ENCODE assay signal across 18 cellular contexts in genomic region chr19:28988066-28988465, GRCh38.
DNase-seq lines count a peak whose midpoint lies in the region; ATAC-seq and TF ChIP-seq lines count a peak whose summit lies in the region.
"Had no signal": no experiment of that assay in that cellular context is flagged by ENCODE, and none has a peak within 500 bp of the region (broad histone marks: within the 10 kb centered on the region; RNA-seq: fewer than 3 reads in every experiment).

No MANE protein-coding gene starts in this region.

- CTCF ChIA-PET in HEK293 (lab: Yijun Ruan, JAX): no interaction called here

- POLR2A ChIA-PET in HEK293 (lab: Yijun Ruan, JAX): no interaction called here

- TF ChIP-seq CTCF in HEK293 (tag by site-specific recombination; IDR thresholded peaks at IDR 0.05) (no peak), osteocyte (IDR thresholded peaks at IDR 0.05) (no peak)

- DNase-seq in central memory CD8-positive, alpha-beta T cell (ENCODE audit: low spot score in 2 of 2): no peak
- DNase-seq in EL (no peak), osteocyte (ENCODE audit: extremely low spot score, unreplicated experiment) (no peak)
- DNase-seq: AML-193; Caco-2; Calu3; CD4-positive, alpha-beta T cell; CD8-positive, alpha-beta T cell; DMS79 treated with DMSO at 0.1 percent for 48 hours; GDM1 had no signal

- H3K27ac ChIP-seq in BLaER1 (no peak overlapping the region), HEK293 (ENCODE audit: extremely low read depth, low read depth, low read length) (no peak overlapping the region)
- H3K27ac ChIP-seq: 22Rv1, A549, C4-2B had no signal

- H4K20me1 ChIP-seq in BLaER1: no peaks in the 10 kb centered on the region

- H3K36me3 ChIP-seq in BLaER1 (no peaks in the 10 kb centered on the region), HEK293 (ENCODE audit: control insufficient read depth in 2 of 2, insufficient read depth in 1 of 2, low read length in 2 of 2) (no peaks in the 10 kb centered on the region)

- no peaks in the 10 kb centered on the region for H3K4me1 Mint-ChIP-seq in central memory CD8-positive, alpha-beta T cell
- no peaks in the 10 kb centered on the region for H3K4me1 Mint-ChIP-seq in osteocyte (ENCODE audit: unreplicated experiment)
- H3K4me1 Mint-ChIP-seq: B cell had no signal

- 0 out of 2 replicates have a peak overlapping the region, but pooled peaks have one; percentile 11 for H3K4me2 ChIP-seq in BLaER1
- H3K4me2 ChIP-seq: A549 had no signal

- H3K4me1 ChIP-seq in BLaER1: peaks cover 47% of the 10 kb centered on the region
- H3K4me1 ChIP-seq in HEK293 (ENCODE audit: control insufficient read depth, insufficient read depth, low read length): 0 out of 2 replicates have a peak, but pooled peaks cover 7% of the 10 kb centered on the region
- H3K4me1 ChIP-seq: A549, Caco-2 had no signal

- no peaks in the 10 kb centered on the region for H3K36me3 Mint-ChIP-seq in central memory CD8-positive, alpha-beta T cell (ENCODE audit: insufficient read depth)
- no peaks in the 10 kb centered on the region for H3K36me3 Mint-ChIP-seq in osteocyte (ENCODE audit: unreplicated experiment)
- H3K36me3 Mint-ChIP-seq: CD8-positive, alpha-beta T cell had no signal

- H3K9me3 ChIP-seq in BLaER1: peaks cover 10% of the 10 kb centered on the region
- H3K9me3 ChIP-seq in HEK293 (ENCODE audit: control insufficient read depth, insufficient read depth, low read depth, low read length): peaks cover 7% of the 10 kb centered on the region
- H3K9me3 ChIP-seq: Caco-2 had no signal

- H3K27me3 Mint-ChIP-seq in central memory CD8-positive, alpha-beta T cell: peaks cover 17% of the 10 kb centered on the region
- peaks cover 15% of the 10 kb centered on the region for H3K27me3 Mint-ChIP-seq in osteocyte (ENCODE audit: unreplicated experiment)
- H3K27me3 Mint-ChIP-seq: B cell; CD4-positive, alpha-beta T cell had no signal

- H3K9me3 Mint-ChIP-seq in central memory CD8-positive, alpha-beta T cell: peaks cover 6% of the 10 kb centered on the region
- peaks cover 9% of the 10 kb centered on the region for H3K9me3 Mint-ChIP-seq in osteocyte (ENCODE audit: unreplicated experiment)

- H3K9ac ChIP-seq in BLaER1: no peak overlapping the region

- no peaks in the 10 kb centered on the region for H3K27me3 ChIP-seq in BLaER1

- peak overlapping the region; percentile 55 for H3K27ac Mint-ChIP-seq in central memory CD8-positive, alpha-beta T cell (ENCODE audit: low read depth)
- H3K27ac Mint-ChIP-seq in osteocyte (ENCODE audit: unreplicated experiment): no peak overlapping the region
- H3K27ac Mint-ChIP-seq: B cell; CD4-positive, alpha-beta T cell; CD8-positive, alpha-beta T cell had no signal

- no peak for ATAC-seq in central memory CD8-positive, alpha-beta T cell (replicated peaks; ENCODE audit: extremely low read depth, poor library complexity, severe bottlenecking)
- ATAC-seq in GM21528 (IDR thresholded peaks at IDR 0.05; ENCODE audit: low FRiP score, unreplicated experiment): no peak
- ATAC-seq: CD8-positive, alpha-beta T cell; GM12878 had no signal

- H3K4me3 ChIP-seq in BLaER1: no peak overlapping the region
- no peak overlapping the region for H3K4me3 ChIP-seq in HEK293 (ENCODE audit: low read depth, low read length)
- H3K4me3 ChIP-seq: A549, GM12878 had no signal

- H3K4me3 Mint-ChIP-seq in central memory CD8-positive, alpha-beta T cell: no peak overlapping the region
- no peak overlapping the region for H3K4me3 Mint-ChIP-seq in osteocyte (ENCODE audit: unreplicated experiment)
- H3K4me3 Mint-ChIP-seq: B cell; CD4-positive, alpha-beta T cell; CD8-positive, alpha-beta T cell had no signal

TF ChIP-seq in HEK293, 187 proteins besides CTCF, POLR2A, EP300 and RAD21:
- no peak for TF ChIP-seq TRIM28 (IDR thresholded peaks at IDR 0.05; ENCODE audit: borderline replicate concordance, low read length)
- 0 out of 2 replicates have a peak, but pooled peaks have one; percentile 6 for TF ChIP-seq ZFHX2 (tag by site-specific recombination; conservative IDR thresholded peaks at IDR 0.05)
- no peak for TF ChIP-seq ZNF280D (tag by site-specific recombination; IDR thresholded peaks at IDR 0.05)
- peak; percentile 86 for TF ChIP-seq ZNF366 (tag by site-specific recombination; conservative IDR thresholded peaks at IDR 0.05)
- TF ChIP-seq HOXC10 (CRISPR knock-in tag; IDR thresholded peaks at IDR 0.05): no peak
- TF ChIP-seq ZNF202 (tag by site-specific recombination; IDR thresholded peaks at IDR 0.05; ENCODE audit: borderline replicate concordance): no peak
- TF ChIP-seq ZNF776 (tag by site-specific recombination; IDR thresholded peaks at IDR 0.05; ENCODE audit: borderline replicate concordance): 0 out of 2 replicates have a peak, but pooled peaks have one; percentile 38
- TF ChIP-seq SCRT1 (tag by site-specific recombination; IDR thresholded peaks at IDR 0.05; ENCODE audit: borderline replicate concordance): no peak
